In genomic region chr15:76057332-76058000, GRCh38 we compare ENCODE assay signal across 8 cellular contexts. TPM values are rescaled to one million over a fixed set of nuclear protein-coding genes. Genes with fewer than 3 reads are reported as not detected.
DNase-seq lines count a peak whose midpoint lies in the region; ATAC-seq lines count a peak whose summit lies in the region.

No MANE protein-coding gene starts in this region.

- POLR2A ChIA-PET in activated CD8-positive, alpha-beta T cell treated with anti-CD3 and anti-CD28 coated beads, Interleukin-2, amount 10 ng/mL, durations not matched to agents 7 days and 5 days (lab: Charles Lee) = interaction anchor here (1.1 kb wide), 1 partner anchor 82 kb away, joined by 3 read pairs; no protein-coding TSS in a partner anchor

- H3K4me3 ChIP-seq in H7 (ENCODE audit: insufficient read depth, low read depth, low read length) = no peak overlapping the region

- H3K27me3 ChIP-seq in H7 (ENCODE audit: control insufficient read depth, insufficient read depth, low read length) = peaks cover 14% of the 10 kb centered on the region

- no peaks in the 10 kb centered on the region for H3K36me3 ChIP-seq in H7 (replicated peaks; ENCODE audit: control insufficient read depth, insufficient read depth, low read length)

- no peak overlapping the region for H3K4me3 Mint-ChIP-seq in activated CD8-positive, alpha-beta T cell treated with anti-CD3 and anti-CD28 coated beads, Interleukin-2, amount 10 ng/mL, durations not matched to agents 7 days and 5 days

- DNase-seq in activated naive CD4-positive, alpha-beta T cell treated with Interleukin-2 at 50 U/mL for 16 hours = peak; percentile 34
- DNase-seq in activated naive CD4-positive, alpha-beta T cell (lab: John Stamatoyannopoulos, UW) = no peak
- DNase-seq in H7 = peak; percentile 53
- peak; percentile 54 for DNase-seq in NCI-H1694 (lab: John Stamatoyannopoulos, UW)
- DNase-seq in activated CD8-positive, alpha-beta T cell treated with anti-CD3 and anti-CD28 coated beads, Interleukin-2, amount 10 ng/mL, durations not matched to agents 7 days and 5 days = peak; percentile 65
- peak; percentile 4 for DNase-seq in fibroblast of the conjunctiva (ENCODE audit: low read depth)
- DNase-seq in renal cortical epithelial cell (ENCODE audit: low read depth) = peak; percentile 33
- no peak for DNase-seq in activated effector memory CD4-positive, alpha-beta T cell treated with Interleukin-2 at 50 U/mL for 16 hours

- H3K9me3 Mint-ChIP-seq in activated CD8-positive, alpha-beta T cell treated with anti-CD3 and anti-CD28 coated beads, Interleukin-2, amount 10 ng/mL, durations not matched to agents 7 days and 5 days (ENCODE audit: insufficient read depth) = no peaks in the 10 kb centered on the region

- no peaks in the 10 kb centered on the region for H3K36me3 Mint-ChIP-seq in activated CD8-positive, alpha-beta T cell treated with anti-CD3 and anti-CD28 coated beads, Interleukin-2, amount 10 ng/mL, durations not matched to agents 7 days and 5 days (ENCODE audit: low read depth)

- no peak for ATAC-seq in activated CD8-positive, alpha-beta T cell treated with anti-CD3 and anti-CD28 coated beads, Interleukin-2, amount 10 ng/mL, durations not matched to agents 7 days and 5 days

- CTCF ChIA-PET in activated CD8-positive, alpha-beta T cell treated with anti-CD3 and anti-CD28 coated beads, Interleukin-2, amount 10 ng/mL, durations not matched to agents 7 days and 5 days (lab: Charles Lee) = interaction anchor here (0.8 to 9.2 kb wide), 18 partner anchors 8 to 150 kb away, joined by 3 to 256 read pairs (median 5); no protein-coding TSS in a partner anchor

- H3K27me3 Mint-ChIP-seq in activated CD8-positive, alpha-beta T cell treated with anti-CD3 and anti-CD28 coated beads, Interleukin-2, amount 10 ng/mL, durations not matched to agents 7 days and 5 days (ENCODE audit: low read depth) = peaks cover 55% of the 10 kb centered on the region

- peaks cover 20% of the 10 kb centered on the region for H3K4me1 Mint-ChIP-seq in activated CD8-positive, alpha-beta T cell treated with anti-CD3 and anti-CD28 coated beads, Interleukin-2, amount 10 ng/mL, durations not matched to agents 7 days and 5 days (ENCODE audit: low read depth)

- no peak overlapping the region for H3K27ac Mint-ChIP-seq in activated CD8-positive, alpha-beta T cell treated with anti-CD3 and anti-CD28 coated beads, Interleukin-2, amount 10 ng/mL, durations not matched to agents 7 days and 5 days

RNA-seq across cellular contexts. Expression of gene TMEM266, which starts 2.3 kb away (rescaled TPM):
- 5.4 and 6.3 TPM in 2 replicates for total RNA-seq in H7 (2014; rRNA removed; shearing (Covaris generic))
- total RNA-seq in activated CD8-positive, alpha-beta T cell treated with anti-CD3 and anti-CD28 coated beads, Interleukin-2, amount 10 ng/mL, durations not matched to agents 7 days and 5 days = not detected
- not detected in 2 replicates for total RNA-seq in renal cortical epithelial cell

RNA-seq across cellular contexts. Expression of gene NRG4, which starts 45.2 kb away (rescaled TPM):
- 0.48 TPM in 1 of 2 replicates, not detected in the other for total RNA-seq in H7 (2014; rRNA removed; shearing (Covaris generic))
- total RNA-seq in activated CD8-positive, alpha-beta T cell treated with anti-CD3 and anti-CD28 coated beads, Interleukin-2, amount 10 ng/mL, durations not matched to agents 7 days and 5 days = not detected
- 0.15 TPM in 1 of 2 replicates, not detected in the other for total RNA-seq in renal cortical epithelial cell

Comparison
In these comparisons a context has a peak if more than half of its experiments do, and no peak if none do; other contexts are left out.
1. DNase-seq: peak in activated naive CD4-positive, alpha-beta T cell treated with Interleukin-2 at 50 U/mL for 16 hours (single experiment), H7 (single experiment), NCI-H1694 (single experiment), activated CD8-positive, alpha-beta T cell treated with anti-CD3 and anti-CD28 coated beads, Interleukin-2, amount 10 ng/mL, durations not matched to agents 7 days and 5 days (single experiment), fibroblast of the conjunctiva (single experiment) and renal cortical epithelial cell (single experiment); none in activated naive CD4-positive, alpha-beta T cell (0 of 4) and activated effector memory CD4-positive, alpha-beta T cell treated with Interleukin-2 at 50 U/mL for 16 hours (single experiment).